In genomic region chr10:49009231-49009979, GRCh38 we compare ENCODE assay signal across 1 cellular context.
TF ChIP-seq lines count a peak whose summit lies in the region.

No MANE protein-coding gene starts in this region.

TF ChIP-seq in K562, 482 proteins besides CTCF, POLR2A, EP300 and RAD21 (continued from another document):
- TF ChIP-seq ZEB2 (IDR thresholded peaks at IDR 0.05) (0 out of 2 replicates have a peak, but pooled peaks have one; percentile 32), CTBP1 (IDR thresholded peaks at IDR 0.05; ENCODE audit: borderline replicate concordance) (peak; percentile 42; the same call in 1 of the 2 replicates), CXXC5 (CRISPR knock-in tag; IDR thresholded peaks at IDR 0.05) (0 out of 2 replicates have a peak, but pooled peaks have one; percentile 27), YY1 (IDR thresholded peaks at IDR 0.05; ENCODE audit: borderline replicate concordance in 1 of 3, control insufficient read depth in 1 of 3, extremely low read depth in 1 of 3, insufficient read depth in 3 of 3, insufficient read length in 1 of 3, insufficient replicate concordance in 2 of 3, low read depth in 1 of 3, low read length in 2 of 3) (no peak), CBFA2T2 (conservative IDR thresholded peaks at IDR 0.05) (peak; percentile 60), PKNOX1 (IDR thresholded peaks at IDR 0.05) (peak; percentile 19; the same call in 1 of the 2 replicates), CBFA2T3 (IDR thresholded peaks at IDR 0.05) (peak; percentile 61), KDM1A (IDR thresholded peaks at IDR 0.05) (peak in 1 of 2 experiments; percentile 11; a peak in 1 of 4 replicates), REST (CRISPR knock-in tag; IDR thresholded peaks at IDR 0.05; ENCODE audit: low read depth) (no peak), NR2C1 (IDR thresholded peaks at IDR 0.05) (no peak), NR2C1 (tag; IDR thresholded peaks at IDR 0.05) (peak; percentile 66)
- TF ChIP-seq, protein P1, sequence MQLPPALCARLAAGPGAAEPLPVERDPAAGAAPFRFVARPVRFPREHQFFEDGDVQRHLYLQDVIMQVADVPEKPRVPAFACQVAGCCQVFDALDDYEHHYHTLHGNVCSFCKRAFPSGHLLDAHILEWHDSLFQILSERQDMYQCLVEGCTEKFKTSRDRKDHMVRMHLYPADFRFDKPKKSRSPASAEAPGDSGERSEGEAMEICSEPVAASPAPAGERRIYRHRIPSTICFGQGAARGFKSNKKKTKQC (CRISPR knock-in tag; IDR thresholded peaks at IDR 0.05): no peak
